8 cellular contexts compared by ENCODE assay signal in genomic region chr17:21286066-21286770, GRCh38. TPM values are rescaled to one million over a fixed set of nuclear protein-coding genes. Genes with fewer than 3 reads are reported as not detected.
A peak's percentile ranks its signal among the peaks of the same experiment; 100 is the strongest.
DNase-seq lines count a peak whose midpoint lies in the region; ATAC-seq and TF ChIP-seq lines count a peak whose summit lies in the region.

No MANE protein-coding gene starts in this region.

- peak overlapping the region; percentile 72 for H3K4me3 ChIP-seq in fibroblast of pulmonary artery (replicated peaks; ENCODE audit: low read depth, low read length)

- CTCF ChIA-PET in activated CD4-positive, alpha-beta T cell treated with anti-CD3 and anti-CD28 coated beads, Interleukin-2, amount 10 ng/mL, durations not matched to agents 7 days and 5 days (lab: Charles Lee), result interaction anchor here (1.2 to 1.5 kb wide), 2 partner anchors 226 to 243 kb away, joined by 3 to 4 read pairs; no protein-coding TSS in a partner anchor

- DNase-seq in activated CD4-positive, alpha-beta T cell treated with anti-CD3 and anti-CD28 coated beads for 48 hours, result peak; percentile 45
- DNase-seq in activated CD4-positive, alpha-beta T cell treated with anti-CD3 and anti-CD28 coated beads, Interleukin-2, amount 50 U/mL, for 4 hours, result no peak
- DNase-seq in NCI-H2029 treated with DMSO at 0.1 percent for 48 hours (lab: John Stamatoyannopoulos, UW) (peak; percentile 57), fibroblast of pulmonary artery (ENCODE audit: low read depth) (peak; percentile 99), nephron progenitor cell (peak; percentile 57)
- DNase-seq in activated CD4-positive, alpha-beta T cell treated with anti-CD3 and anti-CD28 coated beads, Interleukin-2, amount 10 ng/mL, durations not matched to agents 7 days and 5 days, result no peak
- no peak for DNase-seq in stimulated activated naive CD4-positive, alpha-beta T cell treated with Interleukin-2 at 50 U/mL for 16 hours (lab: John Stamatoyannopoulos, UW)

- H3K27ac Mint-ChIP-seq in activated CD4-positive, alpha-beta T cell treated with anti-CD3 and anti-CD28 coated beads, Interleukin-2, amount 10 ng/mL, durations not matched to agents 7 days and 5 days, result peak overlapping the region; percentile 93
- no peak overlapping the region for H3K27ac Mint-ChIP-seq in nephron progenitor cell

- peaks cover 45% of the 10 kb centered on the region for H3K4me1 Mint-ChIP-seq in activated CD4-positive, alpha-beta T cell treated with anti-CD3 and anti-CD28 coated beads, Interleukin-2, amount 10 ng/mL, durations not matched to agents 7 days and 5 days
- peaks cover 31% of the 10 kb centered on the region for H3K4me1 Mint-ChIP-seq in nephron progenitor cell

- TF ChIP-seq CTCF in fibroblast of pulmonary artery (IDR thresholded peaks at IDR 0.05; ENCODE audit: low read length, missing control alignments) (no peak), nephron progenitor cell (IDR thresholded peaks at IDR 0.05) (no peak)

- H3K27me3 Mint-ChIP-seq in activated CD4-positive, alpha-beta T cell treated with anti-CD3 and anti-CD28 coated beads, Interleukin-2, amount 10 ng/mL, durations not matched to agents 7 days and 5 days, result no peaks in the 10 kb centered on the region
- H3K27me3 Mint-ChIP-seq in nephron progenitor cell (ENCODE audit: low read depth, poor library complexity), result peaks cover 33% of the 10 kb centered on the region

- peak overlapping the region; percentile 97 for H3K4me3 Mint-ChIP-seq in activated CD4-positive, alpha-beta T cell treated with anti-CD3 and anti-CD28 coated beads, Interleukin-2, amount 10 ng/mL, durations not matched to agents 7 days and 5 days
- peak overlapping the region; percentile 90 for H3K4me3 Mint-ChIP-seq in nephron progenitor cell

- POLR2A ChIA-PET in activated CD4-positive, alpha-beta T cell treated with anti-CD3 and anti-CD28 coated beads, Interleukin-2, amount 10 ng/mL, durations not matched to agents 7 days and 5 days (lab: Charles Lee), result no interaction called here

- no peaks in the 10 kb centered on the region for H3K9me3 Mint-ChIP-seq in activated CD4-positive, alpha-beta T cell treated with anti-CD3 and anti-CD28 coated beads, Interleukin-2, amount 10 ng/mL, durations not matched to agents 7 days and 5 days
- H3K9me3 Mint-ChIP-seq in nephron progenitor cell, result peaks cover 4% of the 10 kb centered on the region

- H3K36me3 Mint-ChIP-seq in activated CD4-positive, alpha-beta T cell treated with anti-CD3 and anti-CD28 coated beads, Interleukin-2, amount 10 ng/mL, durations not matched to agents 7 days and 5 days (ENCODE audit: low read depth), result peaks cover 9% of the 10 kb centered on the region
- H3K36me3 Mint-ChIP-seq in nephron progenitor cell (ENCODE audit: low read depth), result no peaks in the 10 kb centered on the region

- no peak for ATAC-seq in GM21367 (IDR thresholded peaks at IDR 0.05; ENCODE audit: unreplicated experiment)

RNA-seq across cellular contexts. Expression of gene MAP2K3, which starts 1.7 kb away (rescaled TPM):
- 10 to 100 TPM; 41.7 to 52.8 TPM for total RNA-seq in activated CD4-positive, alpha-beta T cell treated with anti-CD3 and anti-CD28 coated beads, Interleukin-2, amount 10 ng/mL, durations not matched to agents 7 days and 5 days

RNA-seq across cellular contexts. Expression of gene NATD1, which starts 33.0 kb away (rescaled TPM):
- 1 to 10 TPM; 3.0 to 3.2 TPM for total RNA-seq in activated CD4-positive, alpha-beta T cell treated with anti-CD3 and anti-CD28 coated beads, Interleukin-2, amount 10 ng/mL, durations not matched to agents 7 days and 5 days

Comparison
In these comparisons a context has a peak if more than half of its experiments do, and no peak if none do; other contexts are left out.
1. DNase-seq: peak in activated CD4-positive, alpha-beta T cell treated with anti-CD3 and anti-CD28 coated beads for 48 hours (single experiment), NCI-H2029 treated with DMSO at 0.1 percent for 48 hours (single experiment), fibroblast of pulmonary artery (single experiment) and nephron progenitor cell (single experiment); none in activated CD4-positive, alpha-beta T cell treated with anti-CD3 and anti-CD28 coated beads, Interleukin-2, amount 50 U/mL, for 4 hours (0 of 2), activated CD4-positive, alpha-beta T cell treated with anti-CD3 and anti-CD28 coated beads, Interleukin-2, amount 10 ng/mL, durations not matched to agents 7 days and 5 days (single experiment) and stimulated activated naive CD4-positive, alpha-beta T cell treated with Interleukin-2 at 50 U/mL for 16 hours (single experiment).